In the genomic region with DNA sequence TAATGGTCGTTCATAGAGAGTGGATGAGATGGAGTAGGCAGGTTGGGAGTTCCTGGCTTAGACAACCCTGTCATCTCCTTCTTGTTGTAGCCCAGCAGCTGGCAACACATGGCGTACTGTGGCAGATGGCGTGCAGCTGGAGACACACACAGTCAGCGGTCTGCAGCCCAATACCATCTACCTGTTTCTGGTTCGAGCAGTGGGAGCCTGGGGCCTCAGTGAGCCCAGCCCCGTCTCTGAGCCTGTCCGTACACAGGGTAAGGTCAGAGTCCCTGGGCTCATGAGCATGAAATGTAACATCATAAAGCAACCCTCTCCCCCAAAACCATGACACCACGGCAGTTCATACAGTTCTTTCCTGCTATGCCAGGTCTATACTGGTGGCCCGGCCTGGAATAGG, we compare ENCODE assay signal across 18 cellular contexts. TPM values are rescaled to one million over a fixed set of nuclear protein-coding genes. Genes with fewer than 3 reads are reported as not detected.
A peak's percentile ranks its signal among the peaks of the same experiment; 100 is the strongest.
DNase-seq lines count a peak whose midpoint lies in the region; ATAC-seq lines count a peak whose summit lies in the region.
"Had no signal": no experiment of that assay in that cellular context is flagged by ENCODE, and none has a peak within 500 bp of the region (broad histone marks: within the 10 kb centered on the region; RNA-seq: fewer than 3 reads in every experiment).

No MANE protein-coding gene starts in this region.

- no peak for ATAC-seq in GM21447 (IDR thresholded peaks at IDR 0.05; ENCODE audit: unreplicated experiment)
- ATAC-seq: GM23338, HCT116 had no signal

- DNase-seq in NCI-H82 (lab: John Stamatoyannopoulos, UW) (peak; percentile 20), NCI-H82 treated with DMSO at 0.1 percent for 48 hours (lab: John Stamatoyannopoulos, UW; ENCODE audit: unreplicated experiment) (no peak), COLO668 (lab: John Stamatoyannopoulos, UW; ENCODE audit: unreplicated experiment) (peak; percentile 12), NCI-H1694 treated with DMSO at 0.1 percent for 48 hours (lab: John Stamatoyannopoulos, UW) (peak; percentile 2), mesenteric fat pad (ENCODE audit: low spot score) (peak; percentile 65), EL (no peak)
- no peak for DNase-seq in stimulated activated CD4-positive, alpha-beta T cell treated with anti-CD3 and anti-CD28 coated beads, Interleukin-1b, Interleukin-23, amount 100 ng/mL, for 48 hours
- DNase-seq: IMR-90, NCI-H1105 treated with DMSO at 0.1 percent for 48 hours, NCI-H1930, NCI-H345, NCI-H774, Right ventricle myocardium superior, SW 1271 had no signal

RNA-seq across cellular contexts. Expression of gene ROBO3, which starts 8.7 kb away (rescaled TPM):
- total RNA-seq in mesenteric fat pad, result 14.8 TPM

RNA-seq across cellular contexts. Expression of gene ROBO4, which starts 23.7 kb away (rescaled TPM):
- 70.9 TPM for total RNA-seq in mesenteric fat pad
- total RNA-seq: GM23338 had no signal

RNA-seq across cellular contexts. Expression of gene HEPN1, which starts 45.1 kb away (rescaled TPM):
- not detected for total RNA-seq in mesenteric fat pad
- total RNA-seq: GM23338, IMR-90, Right ventricle myocardium superior, RPMI7951 had no signal

Comparison
In these comparisons a context has a peak if more than half of its experiments do, and no peak if none do; other contexts are left out.
1. DNase-seq: peak in NCI-H82 (single experiment), COLO668 (single experiment), NCI-H1694 treated with DMSO at 0.1 percent for 48 hours (single experiment) and mesenteric fat pad (single experiment); none in NCI-H82 treated with DMSO at 0.1 percent for 48 hours (single experiment), EL (single experiment) and stimulated activated CD4-positive, alpha-beta T cell treated with anti-CD3 and anti-CD28 coated beads, Interleukin-1b, Interleukin-23, amount 100 ng/mL, for 48 hours (single experiment).